In genomic region chr4:77819409-77819835, GRCh38 we compare ENCODE assay signal across 8 cellular contexts. TPM values are rescaled to one million over a fixed set of nuclear protein-coding genes. Genes with fewer than 3 reads are reported as not detected.
DNase-seq lines count a peak whose midpoint lies in the region; ATAC-seq, FAIRE-seq and TF ChIP-seq lines count a peak whose summit lies in the region.

No MANE protein-coding gene starts in this region.

- H3K79me2 ChIP-seq in astrocyte (ENCODE audit: insufficient read depth, low read length): peaks cover 41% of the 10 kb centered on the region

- H3K4me3 Mint-ChIP-seq in astrocyte (ENCODE audit: unreplicated experiment): peak overlapping the region; percentile 100

- H3K9ac ChIP-seq in HUES48 (ENCODE audit: low read depth, low read length): peak overlapping the region; percentile 45; the same call in 1 of the 2 replicates
- H3K9ac ChIP-seq in astrocyte (ENCODE audit: low read length): peak overlapping the region; percentile 94
- peak overlapping the region; percentile 88; the same call in 1 of the 2 replicates for H3K9ac ChIP-seq in iPS-20b (ENCODE audit: low read depth, low read length)

- H3K27me3 ChIP-seq in HUES48 (ENCODE audit: control insufficient read depth, insufficient read depth, low read length): peaks cover 7% of the 10 kb centered on the region; the same call in 1 of the 2 replicates
- no peaks in the 10 kb centered on the region for H3K27me3 ChIP-seq in astrocyte (ENCODE audit: insufficient read depth, low read length)
- peaks cover 22% of the 10 kb centered on the region; the same call in 1 of the 2 replicates for H3K27me3 ChIP-seq in iPS-20b (ENCODE audit: insufficient read depth, low read length)

- H4K20me1 ChIP-seq in astrocyte (ENCODE audit: insufficient read depth, low read length): peaks cover 7% of the 10 kb centered on the region

- no peaks in the 10 kb centered on the region for H3K36me3 Mint-ChIP-seq in astrocyte (ENCODE audit: low read depth, unreplicated experiment)

- peaks cover 13% of the 10 kb centered on the region for H3K4me1 ChIP-seq in HUES48 (ENCODE audit: control insufficient read depth, insufficient read depth, low read length)
- H3K4me1 ChIP-seq in astrocyte (ENCODE audit: insufficient read depth, low read length): peaks cover 16% of the 10 kb centered on the region
- H3K4me1 ChIP-seq in iPS-20b (ENCODE audit: insufficient read depth, low read length): peaks cover 7% of the 10 kb centered on the region

- H3K9me3 ChIP-seq in HUES48 (ENCODE audit: control insufficient read depth, insufficient read depth, low read length): no peaks in the 10 kb centered on the region
- no peaks in the 10 kb centered on the region for H3K9me3 ChIP-seq in astrocyte (ENCODE audit: insufficient read depth, low read depth, low read length)
- H3K9me3 ChIP-seq in iPS-20b (ENCODE audit: insufficient read depth, low read depth, low read length): no peaks in the 10 kb centered on the region

- TF ChIP-seq CTCF in C4-2B (conservative IDR thresholded peaks at IDR 0.05) (no peak), astrocyte (IDR thresholded peaks at IDR 0.05; ENCODE audit: insufficient read depth, low read depth, low read length) (no peak)

- peak; percentile 13 for ATAC-seq in GM19463 (IDR thresholded peaks at IDR 0.05; ENCODE audit: unreplicated experiment)

- H3K27me3 Mint-ChIP-seq in astrocyte (ENCODE audit: low read depth, unreplicated experiment): no peaks in the 10 kb centered on the region

- H3K27ac ChIP-seq in C4-2B: peak overlapping the region; percentile 92
- peak overlapping the region; percentile 86 for H3K27ac ChIP-seq in HUES48 (ENCODE audit: low read depth, low read length)
- peak overlapping the region; percentile 90 for H3K27ac ChIP-seq in astrocyte (ENCODE audit: low read depth, low read length)
- H3K27ac ChIP-seq in iPS-20b (ENCODE audit: low read length): no peak overlapping the region

- H3K4me1 Mint-ChIP-seq in astrocyte (ENCODE audit: low read depth, unreplicated experiment): peaks cover 9% of the 10 kb centered on the region

- H3K9me3 Mint-ChIP-seq in astrocyte (ENCODE audit: unreplicated experiment): no peaks in the 10 kb centered on the region

- H3K36me3 ChIP-seq in HUES48 (ENCODE audit: control insufficient read depth, insufficient read depth, low read length) (no peaks in the 10 kb centered on the region), astrocyte (ENCODE audit: insufficient read depth, low read length) (no peaks in the 10 kb centered on the region), iPS-20b (ENCODE audit: insufficient read depth, low read depth, low read length) (no peaks in the 10 kb centered on the region)

- no peak for FAIRE-seq in astrocyte (lab: Jason Lieb, UNC)

- DNase-seq in astrocyte (ENCODE audit: low read depth): no peak
- peak; percentile 23 for DNase-seq in stimulated activated CD4-positive, alpha-beta T cell treated with anti-CD3 and anti-CD28 coated beads, Interleukin-1b, Interleukin-23, amount 100 ng/mL, for 48 hours
- no peak for DNase-seq in HT-29 (ENCODE audit: low spot score)
- DNase-seq in NK-92 (lab: John Stamatoyannopoulos, UW; ENCODE audit: unreplicated experiment): no peak

- peak overlapping the region; percentile 90 for H3K4me2 ChIP-seq in astrocyte (ENCODE audit: low read length)

- H3K4me3 ChIP-seq in HUES48 (ENCODE audit: low read depth, low read length) (peak overlapping the region; percentile 89), astrocyte (ENCODE audit: insufficient read depth, low read depth, low read length) (peak overlapping the region; percentile 92), iPS-20b (ENCODE audit: low read length) (peak overlapping the region; percentile 90)

- H2AFZ ChIP-seq in astrocyte (ENCODE audit: low read depth, low read length): peak overlapping the region; percentile 97

- H3K27ac Mint-ChIP-seq in astrocyte (ENCODE audit: unreplicated experiment): peak overlapping the region; percentile 95

RNA-seq across cellular contexts. Expression of gene CNOT6L, which starts 0.3 kb away (rescaled TPM):
- total RNA-seq in astrocyte: 33.4 and 34.0 TPM in 2 replicates
- total RNA-seq in HT-29 (2014; rRNA removed; shearing (Covaris generic)): 3.2 and 3.6 TPM in 2 replicates

RNA-seq across cellular contexts. Expression of gene MRPL1, which starts 43.2 kb away (rescaled TPM):
- 31.7 and 33.2 TPM in 2 replicates for total RNA-seq in astrocyte
- 14.2 and 19.9 TPM in 2 replicates for total RNA-seq in HT-29 (2014; rRNA removed; shearing (Covaris generic))
